Comparison of ENCODE assay signal across 7 cellular contexts in genomic region chr2:74499269-74499939, GRCh38. TPM values are rescaled to one million over a fixed set of nuclear protein-coding genes. Genes with fewer than 3 reads are reported as not detected.
DNase-seq lines count a peak whose midpoint lies in the region; ATAC-seq lines count a peak whose summit lies in the region.

TSS of gene LBX2 (minus strand) at chr2:74499603. CDS start at chr2:74499537, 66 bp downstream.

- peak within 1 kb of the TSS; percentile 71 for H3K4me3 ChIP-seq in adipocyte (ENCODE audit: low read length)

- peak within 1 kb of the TSS; percentile 58 for H3K9ac ChIP-seq in adipocyte (ENCODE audit: low read length)

- H3K27me3 Mint-ChIP-seq in IgD-negative memory B cell: peaks cover 48% of the 10 kb centered on the region
- H3K27me3 Mint-ChIP-seq in stimulated activated naive CD8-positive, alpha-beta T cell treated with anti-CD3 and anti-CD28 coated beads, Interleukin-15, Interleukin-2, amounts not matched to agents 100 ng/mL and 50 ng/mL, for 24 hours: peaks cover 56% of the 10 kb centered on the region

- peak; percentile 58 for DNase-seq in adipocyte (ENCODE audit: low read depth)
- peak in 1 of 2 donors; percentile 57 for DNase-seq in left colon
- no peak for DNase-seq in activated CD4-positive, CD25-positive, alpha-beta regulatory T cell (lab: John Stamatoyannopoulos, UW)
- no peak for DNase-seq in NCI-H1105 treated with DMSO at 0.1 percent for 48 hours (lab: John Stamatoyannopoulos, UW)
- no peak for DNase-seq in COR-L47 (lab: John Stamatoyannopoulos, UW)

- peaks cover 1% of the 10 kb centered on the region for H3K36me3 Mint-ChIP-seq in IgD-negative memory B cell
- H3K36me3 Mint-ChIP-seq in stimulated activated naive CD8-positive, alpha-beta T cell treated with anti-CD3 and anti-CD28 coated beads, Interleukin-15, Interleukin-2, amounts not matched to agents 100 ng/mL and 50 ng/mL, for 24 hours (ENCODE audit: low read depth): peaks cover 1% of the 10 kb centered on the region

- peak within 1 kb of the TSS; percentile 86 to 94 (median 91) for H3K4me3 Mint-ChIP-seq in IgD-negative memory B cell
- H3K4me3 Mint-ChIP-seq in stimulated activated naive CD8-positive, alpha-beta T cell treated with anti-CD3 and anti-CD28 coated beads, Interleukin-15, Interleukin-2, amounts not matched to agents 100 ng/mL and 50 ng/mL, for 24 hours: peak within 1 kb of the TSS; percentile 80

- peaks cover 32% of the 10 kb centered on the region for H3K4me1 ChIP-seq in adipocyte (ENCODE audit: control insufficient read depth, insufficient read depth, low read length)

- intact Hi-C loops in left colon (cut with DNase I, micrococcal nuclease): no loop called here

- H3K9me3 ChIP-seq in adipocyte (ENCODE audit: control insufficient read depth, low read length): no peaks in the 10 kb centered on the region

- H3K9me3 Mint-ChIP-seq in IgD-negative memory B cell: no peaks in the 10 kb centered on the region
- H3K9me3 Mint-ChIP-seq in stimulated activated naive CD8-positive, alpha-beta T cell treated with anti-CD3 and anti-CD28 coated beads, Interleukin-15, Interleukin-2, amounts not matched to agents 100 ng/mL and 50 ng/mL, for 24 hours: no peaks in the 10 kb centered on the region

- H3K4me1 Mint-ChIP-seq in IgD-negative memory B cell: peaks cover 16 to 24% (median 23%) of the 10 kb centered on the region in 3 donors
- peaks cover 55% of the 10 kb centered on the region for H3K4me1 Mint-ChIP-seq in stimulated activated naive CD8-positive, alpha-beta T cell treated with anti-CD3 and anti-CD28 coated beads, Interleukin-15, Interleukin-2, amounts not matched to agents 100 ng/mL and 50 ng/mL, for 24 hours (ENCODE audit: low read depth)

- H3K36me3 ChIP-seq in adipocyte (ENCODE audit: control insufficient read depth, insufficient read depth, low read length, severe bottlenecking): peaks cover under 1% of the 10 kb centered on the region

- H3K27me3 ChIP-seq in adipocyte (replicated peaks; ENCODE audit: control insufficient read depth, insufficient read depth, low read length): no peaks in the 10 kb centered on the region

- H3K27ac Mint-ChIP-seq in IgD-negative memory B cell: peak within 1 kb of the TSS; percentile 79 to 90 (median 86)
- peak within 1 kb of the TSS; percentile 77 for H3K27ac Mint-ChIP-seq in stimulated activated naive CD8-positive, alpha-beta T cell treated with anti-CD3 and anti-CD28 coated beads, Interleukin-15, Interleukin-2, amounts not matched to agents 100 ng/mL and 50 ng/mL, for 24 hours

- ATAC-seq in left colon: peak; percentile 10

RNA-seq across cellular contexts. Expression of gene LBX2, which starts in this region (rescaled TPM):
- not detected for polyA plus RNA-seq in IgD-negative memory B cell
- total RNA-seq in left colon: 1 to 10 TPM; 1.2 to 1.7 TPM
